In genomic region chr2:114446571-114446970, GRCh38 we compare ENCODE assay signal across 31 cellular contexts. TPM values are rescaled to one million over a fixed set of nuclear protein-coding genes. Genes with fewer than 3 reads are reported as not detected.
DNase-seq lines count a peak whose midpoint lies in the region; ATAC-seq, FAIRE-seq and TF ChIP-seq lines count a peak whose summit lies in the region.
"Had no signal": no experiment of that assay in that cellular context is flagged by ENCODE, and none has a peak within 500 bp of the region (broad histone marks: within the 10 kb centered on the region; RNA-seq: fewer than 3 reads in every experiment).

No MANE protein-coding gene starts in this region.

- no peak overlapping the region for H3K18ac ChIP-seq in IMR-90 (ENCODE audit: low read depth, low read length)

- CTCF ChIA-PET in HepG2 (lab: Yijun Ruan, JAX; ENCODE audit: low intra/inter-chr PET ratio, low total read pairs): no interaction called here
- CTCF ChIA-PET in IMR-90 (lab: Yijun Ruan, JAX): no interaction called here
- CTCF ChIA-PET in K562 (lab: Yijun Ruan, JAX; ENCODE audit: low intra/inter-chr PET ratio): no interaction called here

- H3K9ac ChIP-seq in HepG2 (ENCODE audit: insufficient read depth, low read depth, low read length) (no peak overlapping the region), IMR-90 (ENCODE audit: low read depth, low read length) (no peak overlapping the region), K562 (ENCODE audit: insufficient read depth in 1 of 2, low read depth in 2 of 2, low read length in 2 of 2) (no peak overlapping the region)
- H3K9ac ChIP-seq: BLaER1 had no signal

- no peak overlapping the region for H3K14ac ChIP-seq in IMR-90 (replicated peaks; ENCODE audit: low read depth, low read length)

- H3K27ac ChIP-seq in HepG2 (ENCODE audit: extremely low read length, insufficient read depth, low read length): no peak overlapping the region
- H3K27ac ChIP-seq in right lobe of liver: no peak overlapping the region
- no peak overlapping the region for H3K27ac ChIP-seq in IMR-90 (ENCODE audit: insufficient read depth, low read length)
- no peak overlapping the region for H3K27ac ChIP-seq in K562 (ENCODE audit: extremely low read depth, low read depth, low read length)
- no peak overlapping the region for H3K27ac ChIP-seq in substantia nigra (ENCODE audit: low read depth, low read length, poor library complexity, severe bottlenecking)
- H3K27ac ChIP-seq: 22Rv1, BLaER1 had no signal

- no peak for TF ChIP-seq RAD21 in HepG2 (CRISPR knock-in tag; IDR thresholded peaks at IDR 0.05)
- no peak for TF ChIP-seq RAD21 in IMR-90 (IDR thresholded peaks at IDR 0.05; ENCODE audit: low read length)
- no peak for TF ChIP-seq RAD21 in K562 (CRISPR knock-in tag; conservative IDR thresholded peaks at IDR 0.05 in 1 of 2, IDR thresholded peaks at IDR 0.05 in 1 of 2)

- no peak for TF ChIP-seq CTCF in HepG2 (CRISPR knock-in tag; IDR thresholded peaks at IDR 0.05)
- no peak for TF ChIP-seq CTCF in right lobe of liver (IDR thresholded peaks at IDR 0.05)
- no peak for TF ChIP-seq CTCF in IMR-90 (conservative IDR thresholded peaks at IDR 0.05; ENCODE audit: low read depth, low read length)
- TF ChIP-seq CTCF in K562 (IDR thresholded peaks at IDR 0.05 in 2 of 3, conservative IDR thresholded peaks at IDR 0.05 in 1 of 3; ENCODE audit: insufficient read depth in 2 of 3, low read depth in 1 of 3, low read length in 3 of 3): no peak

- H3K4me3 ChIP-seq in HepG2 (replicated peaks in 1 of 3; ENCODE audit: insufficient read depth in 1 of 3, low read depth in 2 of 3, low read length in 3 of 3): no peak overlapping the region
- no peak overlapping the region for H3K4me3 ChIP-seq in right lobe of liver
- H3K4me3 ChIP-seq in IMR-90 (ENCODE audit: insufficient read depth, low read depth, low read length): no peak overlapping the region
- no peak overlapping the region for H3K4me3 ChIP-seq in K562
- H3K4me3 ChIP-seq: BLaER1, GM12878 had no signal

- H4K91ac ChIP-seq in IMR-90 (ENCODE audit: insufficient read depth, low read depth, low read length): no peak overlapping the region

- no TSS peak for BruUV-seq in HepG2 (replicated peaks; lab: Mats Ljungman, UMichigan)
- BruUV-seq in IMR-90 (replicated peaks; lab: Mats Ljungman, UMichigan): no TSS peak
- BruUV-seq in K562 (replicated peaks; lab: Mats Ljungman, UMichigan): no TSS peak

- no peak for TF ChIP-seq EP300 in HepG2 (IDR thresholded peaks at IDR 0.05; ENCODE audit: low read depth in 2 of 2, low read length in 2 of 2)
- no peak for TF ChIP-seq EP300 in HepG2 (CRISPR knock-in tag; IDR thresholded peaks at IDR 0.05; ENCODE audit: borderline replicate concordance)
- TF ChIP-seq EP300 in K562 (IDR thresholded peaks at IDR 0.05; ENCODE audit: low read length): no peak

- DNase-seq in HepG2 (ENCODE audit: low spot score): no peak
- DNase-seq in right lobe of liver: no peak
- DNase-seq in IMR-90: no peak
- DNase-seq in K562 (ENCODE audit: extremely low read depth in 1 of 4, low spot score in 3 of 4): no peak
- DNase-seq in OCI-M1 (lab: John Stamatoyannopoulos, UW): no peak
- no peak for DNase-seq in substantia nigra (lab: John Stamatoyannopoulos, UW)
- DNase-seq: ACHN; BE2C; C1 segment of cervical spinal cord; CD4-positive, alpha-beta memory T cell; CD4-positive, CD25-positive, alpha-beta regulatory T cell; CD8-positive, alpha-beta memory T cell; COR-L47; DMS 273 treated with DMSO at 0.1 percent for 48 hours; DMS153; DMS53; DMS79; DND-41; EL; GDM1 had no signal

- dilution Hi-C loops in IMR-90 (cut with HindIII; ENCODE audit: low sequenced_read_pairs, unreplicated experiment): no loop called here

- no peak overlapping the region for H2BK15ac ChIP-seq in IMR-90 (ENCODE audit: low read depth, low read length)

- no peaks in the 10 kb centered on the region for H3K79me1 ChIP-seq in IMR-90 (ENCODE audit: low read depth in 1 of 2, low read length in 2 of 2)

- H3K4me1 ChIP-seq in HepG2 (ENCODE audit: insufficient read depth, low read length): no peaks in the 10 kb centered on the region
- no peaks in the 10 kb centered on the region for H3K4me1 ChIP-seq in right lobe of liver
- no peaks in the 10 kb centered on the region for H3K4me1 ChIP-seq in IMR-90 (ENCODE audit: control insufficient read depth, insufficient read depth, low read length)
- no peaks in the 10 kb centered on the region for H3K4me1 ChIP-seq in K562 (replicated peaks in 1 of 2; ENCODE audit: control insufficient read depth in 2 of 2, insufficient read depth in 2 of 2, low read length in 2 of 2)
- H3K4me1 ChIP-seq: BE2C had no signal

- H3K79me2 ChIP-seq in HepG2 (ENCODE audit: insufficient read depth, low read length) (no peaks in the 10 kb centered on the region), K562 (ENCODE audit: control insufficient read depth, insufficient read depth, low read length) (no peaks in the 10 kb centered on the region)

- in situ Hi-C loops in HepG2 (cut with HindIII; ENCODE audit: extremely low pct_ligation_motif_present, low pct_unique_long_range_greater_than_20kb) (no loop called here), IMR-90 (cut with MboI; ENCODE audit: low sequenced_read_pairs) (no loop called here), K562 (cut with MboI) (no loop called here)

- H2AFZ ChIP-seq in HepG2 (ENCODE audit: low read length): no peak overlapping the region
- H2AFZ ChIP-seq in IMR-90 (replicated peaks; ENCODE audit: low read length, poor library complexity): no peak overlapping the region
- H2AFZ ChIP-seq in K562 (ENCODE audit: low read depth, low read length): no peak overlapping the region

- TF ChIP-seq POLR2A in HepG2 (IDR thresholded peaks at IDR 0.05; ENCODE audit: insufficient read depth in 1 of 2, low read depth in 2 of 2, low read length in 2 of 2): no peak
- no peak for TF ChIP-seq POLR2A in right lobe of liver (IDR thresholded peaks at IDR 0.05)
- no peak for TF ChIP-seq POLR2A in IMR-90 (IDR thresholded peaks at IDR 0.05; ENCODE audit: low read depth, low read length)
- no peak for TF ChIP-seq POLR2A in K562 (conservative IDR thresholded peaks at IDR 0.05)

- 10% methylated on average over 4 of the region's 4 CpGs for WGBS in HepG2 (ENCODE audit: low lambda C conversion rate)
- WGBS in right lobe of liver (ENCODE audit: insufficient coverage, low coverage, low lambda C conversion rate, missing lambda C conversion rate): 30% methylated on average over 4 of the region's 4 CpGs
- WGBS in IMR-90 (ENCODE audit: extremely low coverage in 2 of 2, insufficient read length in 1 of 2), 2 experiments: no CpG with 5 or more reads among the region's 4 CpGs
- 4% methylated on average over 4 of the region's 4 CpGs for WGBS in K562 (ENCODE audit: insufficient coverage, low coverage, missing lambda C conversion rate)

- POLR2A ChIA-PET in HepG2 (lab: Yijun Ruan, JAX): no interaction called here
- POLR2A ChIA-PET in IMR-90 (lab: Charles Lee; ENCODE audit: unreplicated experiment): no interaction called here
- POLR2A ChIA-PET in K562 (lab: Yijun Ruan, JAX): no interaction called here

- intact Hi-C loops in HepG2 (cut with micrococcal nuclease; ENCODE audit: unreplicated experiment): no loop called here
- intact Hi-C loops in right lobe of liver (cut with DNase I): no loop called here
- intact Hi-C loops in IMR-90 (cut with micrococcal nuclease): no loop called here
- intact Hi-C loops in K562 (cut with micrococcal nuclease): no loop called here

- H4K20me1 ChIP-seq in HepG2 (ENCODE audit: insufficient read depth, low read length): no peaks in the 10 kb centered on the region
- H4K20me1 ChIP-seq in IMR-90 (ENCODE audit: insufficient read depth, low read length): no peaks in the 10 kb centered on the region
- H4K20me1 ChIP-seq in K562 (replicated peaks; ENCODE audit: control insufficient read depth, insufficient read depth, low read length): no peaks in the 10 kb centered on the region
- H4K20me1 ChIP-seq: BLaER1 had no signal

- FAIRE-seq in HepG2 (lab: Jason Lieb, UNC) (no peak), K562 (lab: Jason Lieb, UNC) (no peak)
- FAIRE-seq: GM12878, GM12892, GM18507 had no signal

- no peak overlapping the region for H4K5ac ChIP-seq in IMR-90 (ENCODE audit: low read depth, low read length)

- H3K27me3 ChIP-seq in HepG2 (ENCODE audit: control insufficient read depth in 1 of 2, insufficient read depth in 2 of 2, low read length in 2 of 2) (no peaks in the 10 kb centered on the region; a peak in 1 of 5 replicates), right lobe of liver (no peaks in the 10 kb centered on the region), IMR-90 (ENCODE audit: control insufficient read depth, insufficient read depth, low read length) (no peaks in the 10 kb centered on the region), K562 (ENCODE audit: control insufficient read depth in 2 of 2, insufficient read depth in 2 of 2, low read length in 2 of 2) (no peaks in the 10 kb centered on the region)
- H3K27me3 ChIP-seq: BE2C, BLaER1 had no signal

- H3K56ac ChIP-seq in IMR-90 (ENCODE audit: extremely low read depth, insufficient read depth, low read length): no peak overlapping the region

- H4K8ac ChIP-seq in IMR-90 (ENCODE audit: low read depth in 2 of 2, low read length in 2 of 2): no peak overlapping the region

- no peak overlapping the region for H2BK120ac ChIP-seq in IMR-90 (ENCODE audit: low read depth, low read length)

- H3K4ac ChIP-seq in IMR-90 (ENCODE audit: low read depth, low read length): no peak overlapping the region

- H3K9me1 ChIP-seq in IMR-90 (ENCODE audit: insufficient read depth, low read length) (no peaks in the 10 kb centered on the region), K562 (ENCODE audit: control insufficient read depth, insufficient read depth, low read length) (no peaks in the 10 kb centered on the region)

- no peak overlapping the region for H2BK5ac ChIP-seq in IMR-90 (ENCODE audit: low read depth, low read length, poor library complexity, severe bottlenecking)

- H3K9me3 ChIP-seq in HepG2 (ENCODE audit: low read length) (no peaks in the 10 kb centered on the region), right lobe of liver (no peaks in the 10 kb centered on the region), IMR-90 (ENCODE audit: control insufficient read depth, insufficient read depth, low read length) (no peaks in the 10 kb centered on the region; the same call in 1 of the 2 replicates), K562 (replicated peaks; ENCODE audit: control insufficient read depth, insufficient read depth, low read depth, low read length) (no peaks in the 10 kb centered on the region)
- H3K9me3 ChIP-seq: BE2C, BLaER1 had no signal

- H3K4me2 ChIP-seq in HepG2 (ENCODE audit: low read depth, low read length) (no peak overlapping the region), IMR-90 (ENCODE audit: low read depth, low read length) (no peak overlapping the region), K562 (ENCODE audit: insufficient read depth, low read length) (no peak overlapping the region)
- H3K4me2 ChIP-seq: BLaER1 had no signal

- H2AK5ac ChIP-seq in IMR-90 (ENCODE audit: low read depth, low read length): no peak overlapping the region

- H2AK9ac ChIP-seq in IMR-90 (replicated peaks; ENCODE audit: low read depth, low read length, poor library complexity): no peak overlapping the region

- ATAC-seq in HepG2 (no peak), right lobe of liver (no peak), IMR-90 (ENCODE audit: low read depth) (no peak), K562 (no peak)
- ATAC-seq: GM12878 had no signal

- no peak overlapping the region for H2BK20ac ChIP-seq in IMR-90 (ENCODE audit: low read depth, low read length)

- no peak overlapping the region for H3K23ac ChIP-seq in IMR-90 (ENCODE audit: low read depth, low read length)

- H3K36me3 ChIP-seq in HepG2 (replicated peaks in 1 of 2; ENCODE audit: control insufficient read depth in 1 of 2, insufficient read depth in 2 of 2, low read length in 2 of 2) (no peaks in the 10 kb centered on the region), right lobe of liver (no peaks in the 10 kb centered on the region), IMR-90 (ENCODE audit: control insufficient read depth, insufficient read depth, low read length) (no peaks in the 10 kb centered on the region), K562 (ENCODE audit: control insufficient read depth, insufficient read depth, low read length) (no peaks in the 10 kb centered on the region)
- H3K36me3 ChIP-seq: BE2C, BLaER1 had no signal

RNA-seq across cellular contexts. Expression of gene DPP10, which starts 4.1 kb away (rescaled TPM):
- 0.84 and 1.7 TPM in 2 replicates for total RNA-seq in HepG2 (2016; rRNA removed; fragmentation: Illumina TruSeq; extraction: Trizol)
- 0.44 and 0.51 TPM in 2 replicates for total RNA-seq in HepG2 (2016; cell fraction: cytosol; rRNA removed; fragmentation: Illumina TruSeq; extraction: Trizol; ENCODE audit: low read depth)
- 1.1 and 2.0 TPM in 2 replicates for total RNA-seq in HepG2 (2016; cell fraction: insoluble cytoplasmic fraction; rRNA removed; fragmentation: Illumina TruSeq; extraction: Trizol)
- 1.3 and 1.5 TPM in 2 replicates for total RNA-seq in HepG2 (2016; cell fraction: membrane; rRNA removed; fragmentation: Illumina TruSeq; extraction: Trizol)
- total RNA-seq in HepG2 (2016; cell fraction: nucleus; rRNA removed; fragmentation: Illumina TruSeq; extraction: Trizol): 3.9 and 4.7 TPM in 2 replicates
- polyA plus RNA-seq in HepG2 (2011; rRNA removed): 0.37 and 0.95 TPM in 2 replicates
- polyA plus RNA-seq in HepG2 (2011; cell fraction: cytosol; rRNA removed): 0.47 and 0.55 TPM in 2 replicates
- 0.61 and 0.87 TPM in 2 replicates for polyA plus RNA-seq in HepG2 (2011; cell fraction: nucleus; rRNA removed)
- 0.89 and 1.2 TPM in 2 replicates for polyA plus RNA-seq in HepG2 (2012)
- 0.37 and 0.42 TPM in 2 replicates for polyA plus RNA-seq in HepG2 (2016; cell fraction: cytosol; fragmentation: Illumina TruSeq; extraction: Trizol; ENCODE audit: low read depth)
- polyA plus RNA-seq in HepG2 (2016; cell fraction: insoluble cytoplasmic fraction; fragmentation: Illumina TruSeq; extraction: Trizol; ENCODE audit: low read depth): 1.0 and 1.3 TPM in 2 replicates
- 0.83 and 1.0 TPM in 2 replicates for polyA plus RNA-seq in HepG2 (2016; cell fraction: membrane; fragmentation: Illumina TruSeq; extraction: Trizol; ENCODE audit: low read depth)
- 1.9 and 2.1 TPM in 2 replicates for polyA plus RNA-seq in HepG2 (2016; cell fraction: nucleus; fragmentation: Illumina TruSeq; extraction: Trizol; ENCODE audit: insufficient read depth, low read depth)
- 1.2 TPM in 1 of 2 replicates, not detected in the other for polyA minus RNA-seq in HepG2 (2011; rRNA and poly(A)+ RNA removed; ENCODE audit: low replicate concordance)
- 0.49 and 0.97 TPM in 2 replicates for polyA minus RNA-seq in HepG2 (2011; cell fraction: cytosol; rRNA and poly(A)+ RNA removed)
- 9.3 and 10.4 TPM in 2 replicates for polyA minus RNA-seq in HepG2 (2011; cell fraction: nucleus; rRNA and poly(A)+ RNA removed)
- total RNA-seq in right lobe of liver: under 1 TPM in 4 of 6 experiments, not detected in 2; 0.09 to 0.19 (median 0.15) TPM
- total RNA-seq in IMR-90 (2012; rRNA removed): not detected in 2 replicates
- polyA plus RNA-seq in IMR-90 (2012; rRNA removed): not detected in 2 replicates
- not detected in 2 replicates for polyA plus RNA-seq in IMR-90 (2012; cell fraction: cytosol; rRNA removed)
- polyA plus RNA-seq in IMR-90 (2012; cell fraction: nucleus; rRNA removed; ENCODE audit: low replicate concordance): not detected in 2 replicates
- total RNA-seq in K562 (2011; cell fraction: chromatin; rRNA removed; ENCODE audit: low replicate concordance): not detected in 2 replicates
- not detected in 2 replicates for total RNA-seq in K562 (2011; cell fraction: nucleolus; rRNA removed)
- total RNA-seq in K562 (2011; cell fraction: nucleoplasm; rRNA removed): not detected in 2 replicates
- total RNA-seq in K562 (2014; rRNA removed): not detected in 2 replicates
- total RNA-seq in K562 (2014; rRNA removed; fragmentation: Illumina TruSeq; extraction: Trizol): not detected in 2 replicates
- total RNA-seq in K562 (2015; rRNA removed; fragmentation: Illumina TruSeq; extraction: Trizol): not detected in 2 replicates
- not detected in 2 replicates for total RNA-seq in K562 (2021)
- polyA plus RNA-seq in K562 (2011; rRNA removed): not detected in 2 replicates
- polyA plus RNA-seq in K562 (2011; cell fraction: cytosol; rRNA removed): not detected in 2 replicates
- polyA plus RNA-seq in K562 (2011; cell fraction: nucleus; rRNA removed): not detected in 2 replicates
- not detected in 2 replicates for polyA plus RNA-seq in K562 (2012)
- polyA plus RNA-seq in K562 (2014; fragmentation: Illumina TruSeq; extraction: Trizol): not detected in 2 replicates
- polyA plus RNA-seq in K562 (2014; fragmentation: Nextera tagmentation; extraction: Ambion mirVana): not detected
- not detected in 2 replicates for polyA plus RNA-seq in K562 (2014; rRNA removed)
- not detected in 2 replicates for polyA minus RNA-seq in K562 (2011; rRNA and poly(A)+ RNA removed)
- polyA minus RNA-seq in K562 (2011; cell fraction: cytosol; rRNA and poly(A)+ RNA removed): not detected in 2 replicates
- polyA minus RNA-seq in K562 (2011; cell fraction: nucleus; rRNA and poly(A)+ RNA removed): not detected in 2 replicates
- total RNA-seq: A172; A673; CD4-positive, alpha-beta memory T cell; CD4-positive, CD25-positive, alpha-beta regulatory T cell; CD8-positive, alpha-beta memory T cell; Daoy; G401; GM12878 had no signal
- polyA plus RNA-seq: AG04450; CD14-positive monocyte; CD4-positive, alpha-beta memory T cell; CD4-positive, CD25-positive, alpha-beta regulatory T cell; CD8-positive, alpha-beta memory T cell; GM12878 had no signal

Comparison
In these comparisons a context has a peak if more than half of its experiments do, and no peak if none do; other contexts are left out.
1. Of the 241 proteins assayed by ChIP-seq in both HepG2 and K562: peak only in HepG2: none; only in K562: MAFG; in both: none; in neither: 239; mixed calls (peak in some experiments, not most) for 1.